In genomic region chr1:208227366-208227765, GRCh38 we compare ENCODE assay signal across 24 cellular contexts. TPM values are rescaled to one million over a fixed set of nuclear protein-coding genes. Genes with fewer than 3 reads are reported as not detected.
DNase-seq lines count a peak whose midpoint lies in the region; ATAC-seq, FAIRE-seq and TF ChIP-seq lines count a peak whose summit lies in the region.
"Had no signal": no experiment of that assay in that cellular context is flagged by ENCODE, and none has a peak within 500 bp of the region (broad histone marks: within the 10 kb centered on the region; RNA-seq: fewer than 3 reads in every experiment).

No MANE protein-coding gene starts in this region.

- H3K27me3 ChIP-seq in liver (ENCODE audit: control insufficient read depth in 4 of 4, insufficient read depth in 4 of 4, low read length in 3 of 4) (no peaks in the 10 kb centered on the region), HepG2 (ENCODE audit: control insufficient read depth in 1 of 2, insufficient read depth in 2 of 2, low read length in 2 of 2) (no peaks in the 10 kb centered on the region), left lung (no peaks in the 10 kb centered on the region), rectal smooth muscle tissue (ENCODE audit: control insufficient read depth, insufficient read depth, low read length) (no peaks in the 10 kb centered on the region), aorta (ENCODE audit: control insufficient read depth in 1 of 2, insufficient read depth in 2 of 2, low read length in 1 of 2) (no peaks in the 10 kb centered on the region), mesenchymal stem cell (ENCODE audit: control insufficient read depth in 1 of 2, insufficient read depth in 1 of 2, low read length in 2 of 2) (no peaks in the 10 kb centered on the region)
- H3K27me3 ChIP-seq: BLaER1, vagina had no signal

- no peaks in the 10 kb centered on the region for H3K79me2 ChIP-seq in HepG2 (ENCODE audit: insufficient read depth, low read length)

- peak overlapping the region in 1 of 2 experiments; percentile 29 for H2BK12ac ChIP-seq in mesenchymal stem cell (ENCODE audit: low read length in 2 of 2)

- no peak overlapping the region for H2BK5ac ChIP-seq in mesenchymal stem cell (ENCODE audit: low read depth, low read length, poor library complexity, severe bottlenecking)

- no peak for TF ChIP-seq RAD21 in liver (IDR thresholded peaks at IDR 0.05)
- no peak for TF ChIP-seq RAD21 in HepG2 (CRISPR knock-in tag; IDR thresholded peaks at IDR 0.05)

- no peak overlapping the region for H2AK5ac ChIP-seq in mesenchymal stem cell (ENCODE audit: low read length, severe bottlenecking)

- intact Hi-C loops in HepG2 (cut with micrococcal nuclease; ENCODE audit: unreplicated experiment) = no loop called here
- intact Hi-C loops in left lung (cut with DNase I) = no loop called here
- intact Hi-C loops in aorta (cut with DNase I) = loop anchor here in 1 of 2 donors (1.0 to 10.0 kb wide), 2 partner anchors 10 to 413 kb away; no protein-coding TSS in a partner anchor

- whole genome bisulfite sequencing in liver = 81% methylated on average over 4 of the region's 4 CpGs
- WGBS in HepG2 (ENCODE audit: low lambda C conversion rate) = 91% methylated on average over 4 of the region's 4 CpGs
- 5 to 15% methylated on average over 4 of the region's 4 CpGs for WGBS in aorta, 2 donors
- 95% methylated on average over 2 of the region's 4 CpGs for WGBS in mesenchymal stem cell

- POLR2A ChIA-PET in HepG2 (lab: Yijun Ruan, JAX) = no interaction called here

- CTCF ChIA-PET in HepG2 (lab: Yijun Ruan, JAX; ENCODE audit: low intra/inter-chr PET ratio, low total read pairs) = no interaction called here

- H4K20me1 ChIP-seq in HepG2 (ENCODE audit: insufficient read depth, low read length) = no peaks in the 10 kb centered on the region
- H4K20me1 ChIP-seq: BLaER1 had no signal

- H3K9ac ChIP-seq in liver (ENCODE audit: low read depth in 1 of 2, low read length in 2 of 2) (no peak overlapping the region), HepG2 (ENCODE audit: insufficient read depth, low read depth, low read length) (no peak overlapping the region), rectal smooth muscle tissue (ENCODE audit: low read length) (no peak overlapping the region), mesenchymal stem cell (ENCODE audit: low read length) (no peak overlapping the region)
- H3K9ac ChIP-seq: BLaER1 had no signal

- H2BK15ac ChIP-seq in mesenchymal stem cell (ENCODE audit: low read depth, poor library complexity, severe bottlenecking) = no peak overlapping the region

- DNase-seq in HepG2 (ENCODE audit: low spot score) (no peak), left lung (no peak), aorta (no peak), mesenchymal stem cell (no peak)
- DNase-seq: 8988T; activated B cell treated with CpG ODN at 0.5 μM for 24 hours; activated CD4-positive, alpha-beta T cell treated with anti-CD3 and anti-CD28 coated beads, Interleukin-2, amount 50 U/mL, for 48 hours; activated gamma-delta T cell; Calu3; EL; glutamatergic neuron; NCI-H526 treated with DMSO at 0.1 percent for 48 hours; RPMI8226; stimulated activated naive CD4-positive, alpha-beta T cell treated with Interleukin-2 at 50 U/mL for 16 hours; T-helper 9 cell had no signal

- no peak for TF ChIP-seq POLR2A in HepG2 (IDR thresholded peaks at IDR 0.05; ENCODE audit: insufficient read depth in 1 of 2, low read depth in 2 of 2, low read length in 2 of 2)

- no peak overlapping the region for H3K14ac ChIP-seq in mesenchymal stem cell (ENCODE audit: low read length in 2 of 2)

- no peak overlapping the region for H2BK120ac ChIP-seq in mesenchymal stem cell (ENCODE audit: low read depth, low read length)

- no peak for FAIRE-seq in HepG2 (lab: Jason Lieb, UNC)

- H3K36me3 ChIP-seq in liver (ENCODE audit: control insufficient read depth in 4 of 4, insufficient read depth in 3 of 4, low read depth in 1 of 4, low read length in 3 of 4) (no peaks in the 10 kb centered on the region), HepG2 (replicated peaks in 1 of 2; ENCODE audit: control insufficient read depth in 1 of 2, insufficient read depth in 2 of 2, low read length in 2 of 2) (no peaks in the 10 kb centered on the region; a peak in 1 of 5 replicates), left lung (no peaks in the 10 kb centered on the region), rectal smooth muscle tissue (ENCODE audit: control insufficient read depth, insufficient read depth, low read length) (no peaks in the 10 kb centered on the region), aorta (ENCODE audit: control insufficient read depth in 1 of 2, insufficient read depth in 2 of 2, low read length in 1 of 2) (no peaks in the 10 kb centered on the region), mesenchymal stem cell (ENCODE audit: control insufficient read depth in 1 of 2, insufficient read depth in 2 of 2, low read depth in 1 of 2, low read length in 2 of 2) (no peaks in the 10 kb centered on the region)
- H3K36me3 ChIP-seq: BLaER1, vagina had no signal

- H3K23ac ChIP-seq in mesenchymal stem cell (ENCODE audit: low read length in 2 of 2) = no peak overlapping the region

- no TSS peak for BruUV-seq in HepG2 (replicated peaks; lab: Mats Ljungman, UMichigan)

- no peak overlapping the region for H4K91ac ChIP-seq in mesenchymal stem cell (ENCODE audit: low read length)

- H3K4me1 ChIP-seq in liver (ENCODE audit: control insufficient read depth in 4 of 4, insufficient read depth in 4 of 4, low read length in 3 of 4) = no peaks in the 10 kb centered on the region
- no peaks in the 10 kb centered on the region for H3K4me1 ChIP-seq in HepG2 (ENCODE audit: insufficient read depth, low read length)
- peaks cover 33 to 59% of the 10 kb centered on the region in 2 donors for H3K4me1 ChIP-seq in left lung
- H3K4me1 ChIP-seq in rectal smooth muscle tissue (ENCODE audit: control insufficient read depth, insufficient read depth, low read length) = peaks cover 24% of the 10 kb centered on the region
- H3K4me1 ChIP-seq in aorta (ENCODE audit: control insufficient read depth in 1 of 2, insufficient read depth in 2 of 2, low read length in 2 of 2) = peaks cover 8 to 13% of the 10 kb centered on the region in 2 donors
- peaks cover 23% of the 10 kb centered on the region for H3K4me1 ChIP-seq in mesenchymal stem cell (ENCODE audit: control insufficient read depth, insufficient read depth, low read depth, low read length)
- H3K4me1 ChIP-seq: BLaER1 had no signal

- no peak overlapping the region for H2AFZ ChIP-seq in HepG2 (ENCODE audit: low read length)
- no peak overlapping the region for H2AFZ ChIP-seq in mesenchymal stem cell (ENCODE audit: low read depth, low read length)

- no peaks in the 10 kb centered on the region for H3K79me1 ChIP-seq in mesenchymal stem cell (replicated peaks; ENCODE audit: low read length, poor library complexity, severe bottlenecking)

- H3K4me2 ChIP-seq in HepG2 (ENCODE audit: low read depth, low read length) = no peak overlapping the region
- H3K4me2 ChIP-seq in mesenchymal stem cell (ENCODE audit: low read length, poor library complexity, severe bottlenecking) = no peak overlapping the region
- H3K4me2 ChIP-seq: BLaER1 had no signal

- no peak overlapping the region for H3K4ac ChIP-seq in mesenchymal stem cell (ENCODE audit: low read depth in 1 of 2, low read length in 2 of 2)

- TF ChIP-seq CTCF in liver (IDR thresholded peaks at IDR 0.05; ENCODE audit: low read depth, low read length, missing input control) (no peak), HepG2 (CRISPR knock-in tag; IDR thresholded peaks at IDR 0.05) (no peak), left lung (IDR thresholded peaks at IDR 0.05) (no peak)

- in situ Hi-C loops in HepG2 (cut with HindIII; ENCODE audit: extremely low pct_ligation_motif_present, low pct_unique_long_range_greater_than_20kb) = no loop called here

- H3K18ac ChIP-seq in mesenchymal stem cell (ENCODE audit: low read depth in 1 of 2, low read length in 2 of 2) = no peak overlapping the region

- H3K27ac ChIP-seq in liver (ENCODE audit: low read depth in 1 of 2, low read length in 2 of 2) (no peak overlapping the region), HepG2 (ENCODE audit: extremely low read length, insufficient read depth, low read length) (no peak overlapping the region), left lung (peak overlapping the region; percentile 41 to 48), rectal smooth muscle tissue (ENCODE audit: low read depth, low read length) (peak overlapping the region; percentile 63), aorta (ENCODE audit: low read depth in 1 of 2, low read length in 2 of 2) (peak overlapping the region in 1 of 2 donors; percentile 72), mesenchymal stem cell (ENCODE audit: low read length, poor library complexity, severe bottlenecking) (no peak overlapping the region)
- H3K27ac ChIP-seq: BLaER1, HL-60, skin epidermis had no signal

- H4K8ac ChIP-seq in mesenchymal stem cell (ENCODE audit: low read length) = no peak overlapping the region

- no peak for TF ChIP-seq EP300 in HepG2 (IDR thresholded peaks at IDR 0.05; ENCODE audit: low read depth in 2 of 2, low read length in 2 of 2)
- TF ChIP-seq EP300 in HepG2 (CRISPR knock-in tag; IDR thresholded peaks at IDR 0.05; ENCODE audit: borderline replicate concordance) = no peak

- no peak overlapping the region for H3K4me3 ChIP-seq in liver (ENCODE audit: low read depth in 1 of 3, low read length in 3 of 3)
- no peak overlapping the region for H3K4me3 ChIP-seq in HepG2 (replicated peaks in 1 of 3; ENCODE audit: insufficient read depth in 1 of 3, low read depth in 2 of 3, low read length in 3 of 3)
- no peak overlapping the region for H3K4me3 ChIP-seq in left lung
- H3K4me3 ChIP-seq in rectal smooth muscle tissue (ENCODE audit: low read length) = no peak overlapping the region
- no peak overlapping the region for H3K4me3 ChIP-seq in aorta (ENCODE audit: low read length in 2 of 2)
- no peak overlapping the region for H3K4me3 ChIP-seq in mesenchymal stem cell (ENCODE audit: insufficient read depth in 1 of 2, low read depth in 1 of 2, low read length in 2 of 2)
- H3K4me3 ChIP-seq: BLaER1, skin epidermis, vagina had no signal

- ATAC-seq in HepG2 = no peak
- ATAC-seq in left lung = no peak
- peak; percentile 75 for ATAC-seq in aorta (ENCODE audit: low FRiP score)
- ATAC-seq in GM18511 (IDR thresholded peaks at IDR 0.05; ENCODE audit: unreplicated experiment) = no peak
- ATAC-seq in GM21423 (IDR thresholded peaks at IDR 0.05; ENCODE audit: unreplicated experiment) = no peak
- ATAC-seq: SK-N-SH treated with all-trans-retinoic acid at 6 μM for 48 hours had no signal

- no peaks in the 10 kb centered on the region for H3K9me3 ChIP-seq in liver (ENCODE audit: control insufficient read depth in 4 of 4, low read length in 3 of 4)
- H3K9me3 ChIP-seq in HepG2 (ENCODE audit: low read length) = no peaks in the 10 kb centered on the region
- H3K9me3 ChIP-seq in left lung = no peaks in the 10 kb centered on the region
- no peaks in the 10 kb centered on the region for H3K9me3 ChIP-seq in aorta (ENCODE audit: control insufficient read depth, low read length)
- no peaks in the 10 kb centered on the region for H3K9me3 ChIP-seq in mesenchymal stem cell (ENCODE audit: control insufficient read depth, low read length)
- H3K9me3 ChIP-seq: BLaER1, vagina had no signal

RNA-seq across cellular contexts. Expression of gene PLXNA2, which starts 16.8 kb away (rescaled TPM):
- total RNA-seq in liver = 1 to 10 TPM; 2.8 to 9.2 TPM
- 1 to 10 TPM; 1.8 to 2.7 TPM for polyA plus RNA-seq in liver
- total RNA-seq in HepG2 (2016; rRNA removed; fragmentation: Illumina TruSeq; extraction: Trizol) = 0.24 and 1.1 TPM in 2 replicates
- under 0.01 and 0.18 TPM in 2 replicates for total RNA-seq in HepG2 (2016; cell fraction: cytosol; rRNA removed; fragmentation: Illumina TruSeq; extraction: Trizol; ENCODE audit: low read depth)
- total RNA-seq in HepG2 (2016; cell fraction: insoluble cytoplasmic fraction; rRNA removed; fragmentation: Illumina TruSeq; extraction: Trizol) = 0.22 and 0.71 TPM in 2 replicates
- total RNA-seq in HepG2 (2016; cell fraction: membrane; rRNA removed; fragmentation: Illumina TruSeq; extraction: Trizol) = 0.28 and 0.49 TPM in 2 replicates
- 1.5 and 1.9 TPM in 2 replicates for total RNA-seq in HepG2 (2016; cell fraction: nucleus; rRNA removed; fragmentation: Illumina TruSeq; extraction: Trizol)
- polyA plus RNA-seq in HepG2 (2011; rRNA removed) = 2.1 TPM in 2 replicates
- 0.59 and 1.1 TPM in 2 replicates for polyA plus RNA-seq in HepG2 (2011; cell fraction: cytosol; rRNA removed)
- 8.7 and 12.0 TPM in 2 replicates for polyA plus RNA-seq in HepG2 (2011; cell fraction: nucleus; rRNA removed)
- 1.0 and 1.7 TPM in 2 replicates for polyA plus RNA-seq in HepG2 (2012)
- polyA plus RNA-seq in HepG2 (2016; cell fraction: cytosol; fragmentation: Illumina TruSeq; extraction: Trizol; ENCODE audit: low read depth) = 0.03 and 0.07 TPM in 2 replicates
- 0.33 and 0.36 TPM in 2 replicates for polyA plus RNA-seq in HepG2 (2016; cell fraction: insoluble cytoplasmic fraction; fragmentation: Illumina TruSeq; extraction: Trizol; ENCODE audit: low read depth)
- 0.17 and 0.33 TPM in 2 replicates for polyA plus RNA-seq in HepG2 (2016; cell fraction: membrane; fragmentation: Illumina TruSeq; extraction: Trizol; ENCODE audit: low read depth)
- 3.2 and 3.4 TPM in 2 replicates for polyA plus RNA-seq in HepG2 (2016; cell fraction: nucleus; fragmentation: Illumina TruSeq; extraction: Trizol; ENCODE audit: insufficient read depth, low read depth)
- polyA minus RNA-seq in HepG2 (2011; rRNA and poly(A)+ RNA removed; ENCODE audit: low replicate concordance) = 6.7 and 14.5 TPM in 2 replicates
- 1.8 and 3.3 TPM in 2 replicates for polyA minus RNA-seq in HepG2 (2011; cell fraction: cytosol; rRNA and poly(A)+ RNA removed)
- 7.1 and 8.1 TPM in 2 replicates for polyA minus RNA-seq in HepG2 (2011; cell fraction: nucleus; rRNA and poly(A)+ RNA removed)
- total RNA-seq in left lung = 10 to 100 TPM; 73.5 to 92.8 TPM
- total RNA-seq in aorta = 10 to 100 TPM; 33.3 to 37.3 TPM
- 10 to 100 TPM in 1 of 2 donors, 1 to 10 TPM in 1; 2.9 to 26.7 TPM for polyA plus RNA-seq in aorta
- 4.6 TPM for polyA plus RNA-seq in mesenchymal stem cell (2013, experiment 1 of 2)
- 4.6 TPM for polyA plus RNA-seq in mesenchymal stem cell (2013, experiment 2 of 2)

Comparison
In these comparisons a context has a peak if more than half of its experiments do, and no peak if none do; other contexts are left out.
1. H3K27ac ChIP-seq: peak in left lung (2 of 2) and rectal smooth muscle tissue (single experiment); none in liver (0 of 2), HepG2 (single experiment) and mesenchymal stem cell (single experiment).